In the genomic region with DNA sequence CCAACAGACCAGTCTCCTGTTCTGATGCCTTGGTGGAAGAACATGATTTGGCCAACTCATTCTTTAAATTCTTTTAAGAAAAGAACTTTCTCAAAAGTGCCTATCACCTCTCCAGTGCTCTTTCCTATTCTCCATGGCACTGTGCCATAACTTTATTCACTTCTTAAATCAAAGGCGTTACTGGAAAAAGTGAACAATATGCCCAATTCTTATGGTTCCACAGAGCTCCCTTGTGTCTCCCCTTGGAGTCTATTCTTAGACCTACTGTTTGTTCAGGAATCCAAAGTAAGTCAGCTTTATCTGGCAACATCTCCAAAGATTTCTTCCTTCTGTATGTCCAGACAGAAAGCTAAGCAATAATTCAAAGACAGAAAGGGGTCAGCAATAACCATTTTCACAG, we compare ENCODE assay signal across 36 cellular contexts.
"Had no signal": no experiment of that assay in that cellular context is flagged by ENCODE, and none has a peak within 500 bp of the region (broad histone marks: within the 10 kb centered on the region; RNA-seq: fewer than 3 reads in every experiment).

No MANE protein-coding gene starts in this region.

- H3K4me1 Mint-ChIP-seq: activated B cell treated with CpG ODN at 0.5 μM for 24 hours; activated CD4-positive, alpha-beta T cell treated with anti-CD3 and anti-CD28 coated beads, Interleukin-2, amount 10 ng/mL, durations not matched to agents 24 days and 14 days; activated naive CD8-positive, alpha-beta T cell treated with anti-CD3 and anti-CD28 coated beads for 36 hours; activated T-helper 17 cell treated with anti-CD3 and anti-CD28 coated beads, Interleukin-2, amount 50 U/mL, for 72 hours had no signal

- H3K36me3 ChIP-seq: adrenal gland, brain microvascular endothelial cell, breast epithelium had no signal

- H3K27ac ChIP-seq: adrenal gland, body of pancreas, brain microvascular endothelial cell, breast epithelium, VCaP had no signal

- H3K36me3 Mint-ChIP-seq: activated CD4-positive, alpha-beta memory T cell treated with anti-CD3 and anti-CD28 coated beads for 36 hours; activated naive CD4-positive, alpha-beta T cell treated with anti-CD3 and anti-CD28 coated beads, Interleukin-2, amount 50 U/mL, for 72 hours; activated naive CD8-positive, alpha-beta T cell treated with anti-CD3 and anti-CD28 coated beads for 36 hours had no signal

- DNase-seq: activated B cell treated with CpG ODN at 0.5 μM for 24 hours; activated CD4-positive, alpha-beta memory T cell treated with anti-CD3 and anti-CD28 coated beads for 36 hours; activated CD4-positive, alpha-beta T cell treated with anti-CD3 and anti-CD28 coated beads for 4 hours; activated CD4-positive, alpha-beta T cell treated with anti-CD3 and anti-CD28 coated beads, Interleukin-2, amount 10 ng/mL, durations not matched to agents 24 days and 14 days; activated CD4-positive, alpha-beta T cell treated with anti-CD3 and anti-CD28 coated beads, Interleukin-2, amount 50 U/mL, for 1 hour; activated CD4-positive, alpha-beta T cell treated with anti-CD3 and anti-CD28 coated beads, Interleukin-2, amount 50 U/mL, for 4 hours; activated CD4-positive, CD25-positive, alpha-beta regulatory T cell treated with anti-CD3 and anti-CD28 coated beads, Interleukin-2, amount 50 U/mL, for 72 hours; activated CD8-positive, alpha-beta memory T cell treated with anti-CD3 and anti-CD28 coated beads, Interleukin-2, amount 50 U/mL, for 4 hours; activated CD8-positive, alpha-beta T cell treated with anti-CD3 and anti-CD28 coated beads for 36 hours; activated effector memory CD4-positive, alpha-beta T cell treated with anti-CD3 and anti-CD28 coated beads, Interleukin-2, amount 50 U/mL, for 16 hours; activated gamma-delta T cell treated with Interleukin-2 at 50 U/mL for 16 hours; activated naive CD4-positive, alpha-beta T cell; activated naive CD4-positive, alpha-beta T cell treated with anti-CD3 and anti-CD28 coated beads for 36 hours; activated naive CD4-positive, alpha-beta T cell treated with anti-CD3 and anti-CD28 coated beads, Interleukin-2, amount 50 U/mL, for 16 hours; activated naive CD8-positive, alpha-beta T cell treated with anti-CD3 and anti-CD28 coated beads for 36 hours; activated T-cell treated with anti-CD3 and anti-CD28 coated beads for 4 hours; activated T-cell treated with anti-CD3 and anti-CD28 coated beads, Interleukin-2, amount 50 U/mL, for 1 hour; activated T-cell treated with anti-CD3 and anti-CD28 coated beads, Interleukin-2, amount 50 U/mL, for 4 hours; activated T-cell treated with anti-CD3 and anti-CD28 coated beads, Interleukin-2, amount 50 U/mL, for 72 hours; adrenal gland; amniotic stem cell; aorta; body of pancreas; brain microvascular endothelial cell; central memory CD4-positive, alpha-beta T cell; T-helper 2 cell; T-helper 9 cell had no signal

- H3K4me3 Mint-ChIP-seq: activated B cell treated with CpG ODN at 0.5 μM for 24 hours; activated CD4-positive, alpha-beta memory T cell treated with anti-CD3 and anti-CD28 coated beads for 36 hours; activated CD4-positive, alpha-beta T cell treated with anti-CD3 and anti-CD28 coated beads, Interleukin-2, amount 10 ng/mL, durations not matched to agents 24 days and 14 days; activated CD8-positive, alpha-beta T cell treated with anti-CD3 and anti-CD28 coated beads for 36 hours; activated naive CD4-positive, alpha-beta T cell treated with anti-CD3 and anti-CD28 coated beads for 36 hours; activated naive CD8-positive, alpha-beta T cell treated with anti-CD3 and anti-CD28 coated beads for 36 hours; activated T-cell treated with anti-CD3 and anti-CD28 coated beads, Interleukin-2, amount 50 U/mL, for 4 hours; activated T-cell treated with anti-CD3 and anti-CD28 coated beads, Interleukin-2, amount 50 U/mL, for 72 hours; activated T-helper 1 cell treated with anti-CD3 and anti-CD28 coated beads, Interleukin-12 subunit alpha, Interleukin-12 subunit beta, Interleukin-2, Interleukin-4 antibody, amounts not matched to agents 30 ng/mL and 10 ng/mL and 1 ng/mL, durations not matched to agents 14 hours and 24 hours and 36 hours; activated T-helper 17 cell treated with anti-CD3 and anti-CD28 coated beads, Interleukin-2, amount 50 U/mL, for 72 hours; T-helper 1 cell treated with Interleukin-12 subunit alpha and Interleukin-12 subunit beta and Interleukin-4 antibody, amounts not matched to agents 30 μg/mL and 1 μg/mL, for 36 hours; T-helper 2 cell treated with Interferon-gamma antibody and Interleukin-4, amounts not matched to agents 5 μg/mL and 100 μg/mL, for 36 hours had no signal

- FAIRE-seq: astrocyte, TTC549 had no signal

- ATAC-seq: activated CD8-positive, alpha-beta T cell treated with anti-CD3 and anti-CD28 coated beads for 36 hours; activated naive CD4-positive, alpha-beta T cell treated with anti-CD3 and anti-CD28 coated beads, Interleukin-2, amount 50 U/mL, for 72 hours; activated T-cell treated with anti-CD3 and anti-CD28 coated beads, Interleukin-2, amount 50 U/mL, for 4 hours; activated T-cell treated with anti-CD3 and anti-CD28 coated beads, Interleukin-2, amount 50 U/mL, for 72 hours; activated T-helper 17 cell treated with anti-CD3 and anti-CD28 coated beads, Interleukin-2, amount 50 U/mL, for 72 hours; body of pancreas had no signal

- H3K4me3 ChIP-seq: adrenal gland, body of pancreas, breast epithelium had no signal

- H3K9me3 ChIP-seq: adrenal gland, body of pancreas, breast epithelium had no signal

- H3K4me1 ChIP-seq: adrenal gland, breast epithelium had no signal

- H3K27ac Mint-ChIP-seq: activated B cell treated with CpG ODN at 0.5 μM for 24 hours; activated CD4-positive, alpha-beta memory T cell treated with anti-CD3 and anti-CD28 coated beads for 36 hours; activated CD4-positive, alpha-beta T cell treated with anti-CD3 and anti-CD28 coated beads, Interleukin-2, amount 10 ng/mL, durations not matched to agents 24 days and 14 days; activated CD8-positive, alpha-beta T cell treated with anti-CD3 and anti-CD28 coated beads for 36 hours; activated naive CD4-positive, alpha-beta T cell treated with anti-CD3 and anti-CD28 coated beads for 36 hours; activated naive CD4-positive, alpha-beta T cell treated with anti-CD3 and anti-CD28 coated beads, Interleukin-2, amount 50 U/mL, for 72 hours; activated naive CD8-positive, alpha-beta T cell treated with anti-CD3 and anti-CD28 coated beads for 36 hours; activated T-cell treated with anti-CD3 and anti-CD28 coated beads, Interleukin-2, amount 50 U/mL, for 72 hours; activated T-helper 1 cell treated with anti-CD3 and anti-CD28 coated beads, Interleukin-12 subunit alpha, Interleukin-12 subunit beta, Interleukin-2, Interleukin-4 antibody, amounts not matched to agents 30 ng/mL and 10 ng/mL and 1 ng/mL, durations not matched to agents 14 hours and 24 hours and 36 hours; activated T-helper 17 cell treated with anti-CD3 and anti-CD28 coated beads, Interleukin-2, amount 50 U/mL, for 72 hours; T-helper 1 cell treated with Interleukin-12 subunit alpha and Interleukin-12 subunit beta and Interleukin-4 antibody, amounts not matched to agents 30 μg/mL and 1 μg/mL, for 36 hours; T-helper 2 cell treated with Interferon-gamma antibody and Interleukin-4, amounts not matched to agents 5 μg/mL and 100 μg/mL, for 36 hours had no signal

- H3K27me3 ChIP-seq: adrenal gland, body of pancreas, brain microvascular endothelial cell, breast epithelium had no signal

- H3K9me3 Mint-ChIP-seq: activated B cell treated with CpG ODN at 0.5 μM for 24 hours; activated CD4-positive, alpha-beta memory T cell treated with anti-CD3 and anti-CD28 coated beads for 36 hours; activated CD4-positive, alpha-beta T cell treated with anti-CD3 and anti-CD28 coated beads, Interleukin-2, amount 10 ng/mL, durations not matched to agents 24 days and 14 days; activated CD8-positive, alpha-beta T cell treated with anti-CD3 and anti-CD28 coated beads for 36 hours; activated naive CD4-positive, alpha-beta T cell treated with anti-CD3 and anti-CD28 coated beads for 36 hours; activated naive CD4-positive, alpha-beta T cell treated with anti-CD3 and anti-CD28 coated beads, Interleukin-2, amount 50 U/mL, for 72 hours; activated naive CD8-positive, alpha-beta T cell treated with anti-CD3 and anti-CD28 coated beads for 36 hours; activated T-cell treated with anti-CD3 and anti-CD28 coated beads, Interleukin-2, amount 50 U/mL, for 4 hours; activated T-cell treated with anti-CD3 and anti-CD28 coated beads, Interleukin-2, amount 50 U/mL, for 72 hours; activated T-helper 1 cell treated with anti-CD3 and anti-CD28 coated beads, Interleukin-12 subunit alpha, Interleukin-12 subunit beta, Interleukin-2, Interleukin-4 antibody, amounts not matched to agents 30 ng/mL and 10 ng/mL and 1 ng/mL, durations not matched to agents 14 hours and 24 hours and 36 hours; activated T-helper 17 cell treated with anti-CD3 and anti-CD28 coated beads, Interleukin-2, amount 50 U/mL, for 72 hours; T-helper 1 cell treated with Interleukin-12 subunit alpha and Interleukin-12 subunit beta and Interleukin-4 antibody, amounts not matched to agents 30 μg/mL and 1 μg/mL, for 36 hours; T-helper 2 cell treated with Interferon-gamma antibody and Interleukin-4, amounts not matched to agents 5 μg/mL and 100 μg/mL, for 36 hours had no signal
